Comparison of ENCODE assay signal across 11 cellular contexts in the genomic region with DNA sequence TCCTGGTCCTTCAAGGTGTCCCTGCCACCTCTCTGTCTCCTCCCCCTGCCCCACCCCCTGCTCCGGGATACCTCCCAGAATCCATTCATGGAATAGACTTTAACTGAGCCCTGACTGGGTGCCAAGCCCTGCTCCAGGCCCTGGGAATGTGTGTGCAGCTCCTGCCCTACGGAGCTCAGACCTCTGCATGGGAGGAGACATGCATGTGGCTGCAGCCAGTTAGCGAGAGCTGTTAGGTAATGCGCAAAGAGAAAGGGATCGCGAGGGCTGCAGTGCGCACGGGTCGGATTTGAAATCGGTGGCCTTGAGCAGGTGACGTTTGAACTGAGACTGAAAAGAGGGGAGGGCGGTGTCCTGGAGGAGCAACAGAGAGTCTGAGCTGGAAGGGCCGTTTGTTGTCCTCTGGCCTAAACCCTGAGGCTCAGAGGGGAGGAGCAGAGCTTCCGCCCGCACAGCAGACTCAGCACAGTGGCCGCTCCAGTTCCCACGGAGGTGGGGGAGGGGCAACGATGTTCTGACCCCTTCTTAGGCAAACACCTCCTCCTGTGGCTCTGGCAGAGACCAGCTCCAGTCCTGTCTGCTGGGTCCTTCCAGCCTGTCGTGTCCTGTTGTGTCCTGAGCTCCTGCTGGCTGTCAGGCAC. TPM values are rescaled to one million over a fixed set of nuclear protein-coding genes. Genes with fewer than 3 reads are reported as not detected.
DNase-seq lines count a peak whose midpoint lies in the region; ATAC-seq, FAIRE-seq and TF ChIP-seq lines count a peak whose summit lies in the region.
"Had no signal": no experiment of that assay in that cellular context is flagged by ENCODE, and none has a peak within 500 bp of the region (broad histone marks: within the 10 kb centered on the region; RNA-seq: fewer than 3 reads in every experiment).

No MANE protein-coding gene starts in this region.

- CTCF ChIA-PET in IMR-90 (lab: Yijun Ruan, JAX): interaction anchor here (0.9 to 1.2 kb wide), 3 partner anchors 12 to 150 kb away, joined by 3 to 8 read pairs (median 6); no protein-coding TSS in a partner anchor

- H2AK9ac ChIP-seq in IMR-90 (replicated peaks; ENCODE audit: low read depth, low read length, poor library complexity): peak overlapping the region; percentile 61

- no peak overlapping the region for H4K8ac ChIP-seq in IMR-90 (ENCODE audit: low read depth in 2 of 2, low read length in 2 of 2)

- H4K91ac ChIP-seq in IMR-90 (ENCODE audit: insufficient read depth, low read depth, low read length): peak overlapping the region; percentile 4; the same call in 1 of the 2 replicates

- BruUV-seq in IMR-90 (replicated peaks; lab: Mats Ljungman, UMichigan): no TSS peak

- DNase-seq in IMR-90 (no peak), brain microvascular endothelial cell (peak; percentile 28), keratinocyte (ENCODE audit: low read depth, low spot score) (no peak), posterior cingulate gyrus (no peak), HuH-7 (ENCODE audit: low spot score) (no peak)
- DNase-seq in stimulated activated CD4-positive, alpha-beta T cell treated with anti-CD3 and anti-CD28 coated beads, Interleukin-2, amount 100 ng/mL, for 48 hours: no peak
- DNase-seq: activated naive CD8-positive, alpha-beta T cell treated with anti-CD3 and anti-CD28 coated beads, Interleukin-2, amount 50 U/mL, for 24 hours; naive B cell; stimulated activated naive CD8-positive, alpha-beta T cell treated with anti-CD3 and anti-CD28 coated beads, Interleukin-15, amount 100 ng/mL, for 72 hours had no signal

- in situ Hi-C loops in IMR-90 (cut with MboI; ENCODE audit: low sequenced_read_pairs): no loop called here
- in situ Hi-C loops in brain microvascular endothelial cell (cut with HindIII; ENCODE audit: low pct_ligation_motif_present, low sequenced_read_pairs): no loop called here

- H3K4me1 ChIP-seq in IMR-90 (ENCODE audit: control insufficient read depth, insufficient read depth, low read length) (peaks cover 22% of the 10 kb centered on the region), keratinocyte (ENCODE audit: control insufficient read depth, extremely low read depth, insufficient read depth, low read length) (peaks cover 4% of the 10 kb centered on the region), stomach smooth muscle (ENCODE audit: control insufficient read depth, insufficient read depth, low read length) (peaks cover 32% of the 10 kb centered on the region)

- H3K79me1 ChIP-seq in IMR-90 (ENCODE audit: low read depth in 1 of 2, low read length in 2 of 2): no peaks in the 10 kb centered on the region

- no peaks in the 10 kb centered on the region for H3K79me2 ChIP-seq in keratinocyte (ENCODE audit: control insufficient read depth, insufficient read depth, low read length)

- intact Hi-C loops in IMR-90 (cut with micrococcal nuclease): no loop called here
- intact Hi-C loops in posterior cingulate gyrus (cut with DNase I): no loop called here

- no peak overlapping the region for H4K5ac ChIP-seq in IMR-90 (ENCODE audit: low read depth, low read length)

- dilution Hi-C loops in IMR-90 (cut with HindIII; ENCODE audit: low sequenced_read_pairs, unreplicated experiment): no loop called here
- dilution Hi-C loops in keratinocyte (cut with MboI; ENCODE audit: extremely low pct_ligation_motif_present, low sequenced_read_pairs): no loop called here

- H3K36me3 ChIP-seq in IMR-90 (ENCODE audit: control insufficient read depth, insufficient read depth, low read length) (no peaks in the 10 kb centered on the region), brain microvascular endothelial cell (replicated peaks) (no peaks in the 10 kb centered on the region), keratinocyte (ENCODE audit: control insufficient read depth in 2 of 2, extremely low read depth in 1 of 2, insufficient read depth in 2 of 2, low read length in 2 of 2) (no peaks in the 10 kb centered on the region), stomach smooth muscle (ENCODE audit: control insufficient read depth in 2 of 2, insufficient read depth in 2 of 2, low read length in 2 of 2) (no peaks in the 10 kb centered on the region)

- no peak overlapping the region for H2BK5ac ChIP-seq in IMR-90 (ENCODE audit: low read depth, low read length, poor library complexity, severe bottlenecking)

- H2AK5ac ChIP-seq in IMR-90 (ENCODE audit: low read depth, low read length): no peak overlapping the region

- no peak overlapping the region for H2BK120ac ChIP-seq in IMR-90 (ENCODE audit: low read depth, low read length)

- H2BK20ac ChIP-seq in IMR-90 (ENCODE audit: low read depth, low read length): no peak overlapping the region

- no peak for TF ChIP-seq RAD21 in IMR-90 (IDR thresholded peaks at IDR 0.05; ENCODE audit: low read length)

- no peak for TF ChIP-seq CTCF in IMR-90 (conservative IDR thresholded peaks at IDR 0.05; ENCODE audit: low read depth, low read length)
- no peak for TF ChIP-seq CTCF in brain microvascular endothelial cell (IDR thresholded peaks at IDR 0.05; ENCODE audit: low read depth, low read length, missing control alignments)
- no peak for TF ChIP-seq CTCF in keratinocyte (optimal IDR thresholded peaks at IDR 0.05 in 1 of 3, IDR thresholded peaks at IDR 0.05 in 1 of 3, conservative IDR thresholded peaks at IDR 0.05 in 1 of 3; ENCODE audit: extremely low read depth in 1 of 3, insufficient read depth in 2 of 3, low read length in 3 of 3)

- H4K20me1 ChIP-seq in IMR-90 (ENCODE audit: insufficient read depth, low read length) (no peaks in the 10 kb centered on the region), keratinocyte (ENCODE audit: control insufficient read depth, extremely low read depth, insufficient read depth, low read length) (no peaks in the 10 kb centered on the region)

- POLR2A ChIA-PET in IMR-90 (lab: Charles Lee; ENCODE audit: unreplicated experiment): interaction anchor here (0.6 kb wide), 1 partner anchor 13 kb away, joined by 7 read pairs; no protein-coding TSS in a partner anchor

- no peak overlapping the region for H3K56ac ChIP-seq in IMR-90 (ENCODE audit: extremely low read depth, insufficient read depth, low read length)

- no peak overlapping the region for H2BK15ac ChIP-seq in IMR-90 (ENCODE audit: low read depth, low read length)

- no peak overlapping the region for H3K4ac ChIP-seq in IMR-90 (ENCODE audit: low read depth, low read length)

- H3K18ac ChIP-seq in IMR-90 (ENCODE audit: low read depth, low read length): no peak overlapping the region

- H3K9me3 ChIP-seq in IMR-90 (ENCODE audit: control insufficient read depth, insufficient read depth, low read length) (no peaks in the 10 kb centered on the region), keratinocyte (ENCODE audit: control insufficient read depth, low read depth, low read length) (no peaks in the 10 kb centered on the region), stomach smooth muscle (ENCODE audit: control insufficient read depth in 2 of 2, low read length in 2 of 2) (no peaks in the 10 kb centered on the region)

- H2AFZ ChIP-seq in IMR-90 (replicated peaks; ENCODE audit: low read length, poor library complexity) (peak overlapping the region; percentile 85), keratinocyte (ENCODE audit: control insufficient read depth, low read length) (peak overlapping the region; percentile 33)

- H3K27ac ChIP-seq in IMR-90 (ENCODE audit: insufficient read depth, low read length) (no peak overlapping the region), brain microvascular endothelial cell (no peak overlapping the region), keratinocyte (ENCODE audit: control insufficient read depth, insufficient read depth, low read length) (no peak overlapping the region), stomach smooth muscle (ENCODE audit: low read length) (peak overlapping the region; percentile 82)

- H3K9ac ChIP-seq in IMR-90 (ENCODE audit: low read depth, low read length) (no peak overlapping the region), keratinocyte (ENCODE audit: control insufficient read depth, extremely low read depth, insufficient read depth, low read length) (no peak overlapping the region), stomach smooth muscle (ENCODE audit: low read length in 2 of 2) (peak overlapping the region; percentile 23 to 58)

- no peak overlapping the region for H3K4me3 ChIP-seq in IMR-90 (ENCODE audit: insufficient read depth, low read depth, low read length)
- no peak overlapping the region for H3K4me3 ChIP-seq in brain microvascular endothelial cell (ENCODE audit: low read depth, low read length)
- H3K4me3 ChIP-seq in keratinocyte (ENCODE audit: control insufficient read depth in 2 of 3, extremely low read depth in 1 of 3, insufficient read depth in 2 of 3, low read depth in 1 of 3, low read length in 3 of 3): no peak overlapping the region
- H3K4me3 ChIP-seq in stomach smooth muscle (ENCODE audit: low read length in 2 of 2): peak overlapping the region; percentile 59 to 67

- WGBS in IMR-90 (ENCODE audit: extremely low coverage in 2 of 2, insufficient read length in 1 of 2), 2 experiments: 34% methylated on average over 13 of the region's 19 CpGs; no CpG with 5 or more reads in 1 of the 2 experiments

- H3K27me3 ChIP-seq in IMR-90 (ENCODE audit: control insufficient read depth, insufficient read depth, low read length) (peaks cover 8% of the 10 kb centered on the region; the same call in 1 of the 2 replicates), brain microvascular endothelial cell (replicated peaks) (no peaks in the 10 kb centered on the region), keratinocyte (ENCODE audit: control insufficient read depth, extremely low read depth, insufficient read depth, low read length) (peaks cover 21% of the 10 kb centered on the region), stomach smooth muscle (ENCODE audit: control insufficient read depth in 1 of 2, insufficient read depth in 2 of 2, low read length in 2 of 2) (no peaks in the 10 kb centered on the region)

- no peak overlapping the region; the same call in 1 of the 2 replicates for H3K4me2 ChIP-seq in IMR-90 (ENCODE audit: low read depth, low read length)
- no peak overlapping the region for H3K4me2 ChIP-seq in keratinocyte (ENCODE audit: control insufficient read depth, extremely low read depth, insufficient read depth, low read depth, low read length)

- no peak for FAIRE-seq in keratinocyte (lab: Jason Lieb, UNC)

- H3K23ac ChIP-seq in IMR-90 (ENCODE audit: low read depth, low read length): no peak overlapping the region

- TF ChIP-seq POLR2A in IMR-90 (IDR thresholded peaks at IDR 0.05; ENCODE audit: low read depth, low read length): no peak

- no peak overlapping the region for H3K14ac ChIP-seq in IMR-90 (replicated peaks; ENCODE audit: low read depth, low read length)

- ATAC-seq in IMR-90 (ENCODE audit: low read depth): peak; percentile 33; the same call in 1 of the 2 replicates
- no peak for ATAC-seq in HG03571 (IDR thresholded peaks at IDR 0.05; ENCODE audit: unreplicated experiment)
- ATAC-seq: activated naive CD8-positive, alpha-beta T cell treated with anti-CD3 and anti-CD28 coated beads, Interleukin-2, amount 50 U/mL, for 24 hours; stimulated activated naive CD8-positive, alpha-beta T cell treated with anti-CD3 and anti-CD28 coated beads, Interleukin-15, amount 100 ng/mL, for 72 hours had no signal

- peaks cover 4% of the 10 kb centered on the region; the same call in 1 of the 2 replicates for H3K9me1 ChIP-seq in IMR-90 (ENCODE audit: insufficient read depth, low read length)
- no peaks in the 10 kb centered on the region for H3K9me1 ChIP-seq in keratinocyte (ENCODE audit: control insufficient read depth, extremely low read depth, insufficient read depth, low read length)

RNA-seq across cellular contexts. Expression of a gene that starts 19.8 kb away (rescaled TPM):
- total RNA-seq in IMR-90 (2012; rRNA removed): not detected in 2 replicates
- polyA plus RNA-seq in IMR-90 (2012; rRNA removed) (not detected in 2 replicates), keratinocyte (not detected in 3 replicates)
- polyA plus RNA-seq in IMR-90 (2012; cell fraction: cytosol; rRNA removed): 0.02 TPM in 1 of 2 replicates, not detected in the other
- not detected in 2 replicates for polyA plus RNA-seq in IMR-90 (2012; cell fraction: nucleus; rRNA removed; ENCODE audit: low replicate concordance)
- not detected for polyA plus RNA-seq in keratinocyte (2011; ENCODE audit: low read depth)
- not detected in 2 replicates for polyA plus RNA-seq in keratinocyte (2011; cell fraction: cytosol; rRNA removed)
- 0.05 TPM in 1 of 2 replicates, not detected in the other for polyA plus RNA-seq in keratinocyte (2011; cell fraction: nucleus; rRNA removed)
- not detected in 2 replicates for polyA plus RNA-seq in keratinocyte (2012; ENCODE audit: low replicate concordance)
- not detected in 3 replicates for polyA minus RNA-seq in keratinocyte
- not detected for polyA minus RNA-seq in keratinocyte (2011; cell fraction: cytosol; rRNA and poly(A)+ RNA removed)
- not detected in 2 replicates for polyA minus RNA-seq in keratinocyte (2011; cell fraction: nucleus; rRNA and poly(A)+ RNA removed)

RNA-seq across cellular contexts. Expression of a gene that starts 58.8 kb away (rescaled TPM):
- total RNA-seq in IMR-90 (2012; rRNA removed): 34.7 and 50.4 TPM in 2 replicates
- 91.1 and 91.5 TPM in 2 replicates for polyA plus RNA-seq in IMR-90 (2012; rRNA removed)
- polyA plus RNA-seq in IMR-90 (2012; cell fraction: cytosol; rRNA removed): 57.2 and 76.4 TPM in 2 replicates
- 34.4 and 46.2 TPM in 2 replicates for polyA plus RNA-seq in IMR-90 (2012; cell fraction: nucleus; rRNA removed; ENCODE audit: low replicate concordance)
- polyA plus RNA-seq in keratinocyte: 55.1 to 71.3 TPM (median 56.4 TPM) in 3 replicates
- polyA plus RNA-seq in keratinocyte (2011; ENCODE audit: low read depth): 10.8 TPM
- polyA plus RNA-seq in keratinocyte (2011; cell fraction: cytosol; rRNA removed): 64.1 and 68.9 TPM in 2 replicates
- polyA plus RNA-seq in keratinocyte (2011; cell fraction: nucleus; rRNA removed): 58.6 and 59.9 TPM in 2 replicates
- polyA plus RNA-seq in keratinocyte (2012; ENCODE audit: low replicate concordance): 33.8 and 36.2 TPM in 2 replicates
- polyA minus RNA-seq in keratinocyte: 34.3 to 61.4 TPM (median 39.9 TPM) in 3 replicates
- polyA minus RNA-seq in keratinocyte (2011; cell fraction: cytosol; rRNA and poly(A)+ RNA removed): 39.5 TPM
- 12.8 and 39.9 TPM in 2 replicates for polyA minus RNA-seq in keratinocyte (2011; cell fraction: nucleus; rRNA and poly(A)+ RNA removed)

RNA-seq across cellular contexts. Expression of a gene that starts 59.0 kb away (rescaled TPM):
- total RNA-seq in IMR-90 (2012; rRNA removed): 9.5 and 10.3 TPM in 2 replicates
- polyA plus RNA-seq in IMR-90 (2012; rRNA removed): 55.2 and 68.8 TPM in 2 replicates
- polyA plus RNA-seq in IMR-90 (2012; cell fraction: cytosol; rRNA removed): 27.4 and 38.5 TPM in 2 replicates
- polyA plus RNA-seq in IMR-90 (2012; cell fraction: nucleus; rRNA removed; ENCODE audit: low replicate concordance): 121 and 142 TPM in 2 replicates
- 24.6 to 60.6 TPM (median 34.5 TPM) in 3 replicates for polyA plus RNA-seq in keratinocyte
- 12.1 TPM for polyA plus RNA-seq in keratinocyte (2011; ENCODE audit: low read depth)
- polyA plus RNA-seq in keratinocyte (2011; cell fraction: cytosol; rRNA removed): 31.2 and 42.2 TPM in 2 replicates
- 73.4 and 79.4 TPM in 2 replicates for polyA plus RNA-seq in keratinocyte (2011; cell fraction: nucleus; rRNA removed)
- polyA plus RNA-seq in keratinocyte (2012; ENCODE audit: low replicate concordance): 32.6 and 43.6 TPM in 2 replicates
- 36.2 to 126 TPM (median 46.5 TPM) in 3 replicates for polyA minus RNA-seq in keratinocyte
- polyA minus RNA-seq in keratinocyte (2011; cell fraction: cytosol; rRNA and poly(A)+ RNA removed): 12.3 TPM
- 21.9 and 34.4 TPM in 2 replicates for polyA minus RNA-seq in keratinocyte (2011; cell fraction: nucleus; rRNA and poly(A)+ RNA removed)

Comparison
In these comparisons a context has a peak if more than half of its experiments do, and no peak if none do; other contexts are left out.
1. H3K4me3 ChIP-seq: peak in stomach smooth muscle (2 of 2); none in IMR-90 (single experiment), brain microvascular endothelial cell (single experiment) and keratinocyte (0 of 3).
2. H3K9ac ChIP-seq: peak in stomach smooth muscle (2 of 2); none in IMR-90 (single experiment) and keratinocyte (single experiment).